14 cellular contexts compared by ENCODE assay signal in genomic region chr19:5579286-5579685, GRCh38. TPM values are rescaled to one million over a fixed set of nuclear protein-coding genes. Genes with fewer than 3 reads are reported as not detected.
DNase-seq lines count a peak whose midpoint lies in the region; ATAC-seq and TF ChIP-seq lines count a peak whose summit lies in the region.
"Had no signal": no experiment of that assay in that cellular context is flagged by ENCODE, and none has a peak within 500 bp of the region (broad histone marks: within the 10 kb centered on the region; RNA-seq: fewer than 3 reads in every experiment).

No MANE protein-coding gene starts in this region.

- no peak overlapping the region for H3K4me3 ChIP-seq in A673 (ENCODE audit: low read depth, low read length, poor library complexity, severe bottlenecking)
- H3K4me3 ChIP-seq in HEK293 (ENCODE audit: low read depth, low read length) = no peak overlapping the region
- H3K4me3 ChIP-seq in neuronal stem cell (ENCODE audit: low read length in 2 of 2) = no peak overlapping the region
- H3K4me3 ChIP-seq: GM23338 had no signal

- H4K91ac ChIP-seq in neuronal stem cell (ENCODE audit: low read depth, low read length, poor library complexity) = no peak overlapping the region

- no peak overlapping the region for H2BK12ac ChIP-seq in neuronal stem cell (ENCODE audit: low read length)

- H3K9me3 ChIP-seq in A673 (ENCODE audit: low read depth, low read length, poor library complexity, severe bottlenecking) (no peaks in the 10 kb centered on the region), HEK293 (ENCODE audit: control insufficient read depth, insufficient read depth, low read depth, low read length) (no peaks in the 10 kb centered on the region), neuronal stem cell (replicated peaks in 1 of 2; ENCODE audit: control insufficient read depth in 2 of 2, insufficient read depth in 1 of 2, low read depth in 1 of 2, low read length in 2 of 2) (no peaks in the 10 kb centered on the region)
- H3K9me3 ChIP-seq: BE2C, Caco-2 had no signal

- no peaks in the 10 kb centered on the region for H3K27me3 Mint-ChIP-seq in central memory CD8-positive, alpha-beta T cell
- H3K27me3 Mint-ChIP-seq: CD4-positive, alpha-beta T cell had no signal

- DNase-seq in A673 (ENCODE audit: low spot score) = no peak
- no peak for DNase-seq in central memory CD8-positive, alpha-beta T cell (ENCODE audit: low spot score in 2 of 2)
- no peak for DNase-seq in neuronal stem cell (ENCODE audit: low spot score)
- no peak for DNase-seq in foreskin keratinocyte
- DNase-seq in NCI-H2107 (lab: John Stamatoyannopoulos, UW) = no peak
- no peak for DNase-seq in activated gamma-delta T cell treated with Interleukin-2 at 50 U/mL for 16 hours
- DNase-seq: ACHN; BE2C; Caco-2; CD4-positive, alpha-beta T cell had no signal

- H3K4me2 ChIP-seq in neuronal stem cell (ENCODE audit: insufficient read depth, low read length, poor library complexity, severe bottlenecking) = no peak overlapping the region
- H3K4me2 ChIP-seq: GM23338 had no signal

- H3K18ac ChIP-seq in neuronal stem cell (ENCODE audit: low read length) = no peak overlapping the region

- peak overlapping the region; percentile 39 for H3K27ac ChIP-seq in A673 (ENCODE audit: low read depth, low read length, poor library complexity, severe bottlenecking)
- no peak overlapping the region for H3K27ac ChIP-seq in HEK293 (ENCODE audit: extremely low read depth, low read depth, low read length)
- no peak overlapping the region for H3K27ac ChIP-seq in neuronal stem cell (replicated peaks; ENCODE audit: low read length)
- no peak overlapping the region for H3K27ac ChIP-seq in foreskin keratinocyte
- H3K27ac ChIP-seq: C4-2B had no signal

- no peak overlapping the region for H3K14ac ChIP-seq in neuronal stem cell (ENCODE audit: low read length)

- H3K27me3 ChIP-seq in A673 (replicated peaks; ENCODE audit: insufficient read depth, low read depth, low read length, poor library complexity) (no peaks in the 10 kb centered on the region), neuronal stem cell (ENCODE audit: control insufficient read depth in 3 of 3, insufficient read depth in 3 of 3, low read depth in 1 of 3, low read length in 3 of 3) (no peaks in the 10 kb centered on the region), foreskin keratinocyte (no peaks in the 10 kb centered on the region)
- H3K27me3 ChIP-seq: BE2C had no signal

- no peak overlapping the region for H2BK120ac ChIP-seq in neuronal stem cell (ENCODE audit: low read depth, low read length)

- H3K36me3 ChIP-seq in A673 (ENCODE audit: insufficient read depth, low read length, poor library complexity, severe bottlenecking) (no peaks in the 10 kb centered on the region), HEK293 (ENCODE audit: control insufficient read depth in 2 of 2, insufficient read depth in 1 of 2, low read length in 2 of 2) (peaks cover 0 to 17% of the 10 kb centered on the region in 2 experiments; a peak in 1 of 3 replicates), neuronal stem cell (replicated peaks in 1 of 2; ENCODE audit: control insufficient read depth in 2 of 2, insufficient read depth in 2 of 2, low read length in 2 of 2) (peaks cover 5 to 22% of the 10 kb centered on the region in 2 donors)
- H3K36me3 ChIP-seq: BE2C had no signal

- no CpG with 5 or more reads among the region's 6 CpGs for WGBS in neuronal stem cell (ENCODE audit: extremely low coverage in 2 of 2, insufficient read length in 2 of 2, insufficient replicate concordance in 1 of 2), 2 donors

- no peak for ATAC-seq in central memory CD8-positive, alpha-beta T cell (replicated peaks; ENCODE audit: extremely low read depth, poor library complexity, severe bottlenecking)
- no peak for ATAC-seq in foreskin keratinocyte

- H3K9me3 Mint-ChIP-seq in central memory CD8-positive, alpha-beta T cell = no peaks in the 10 kb centered on the region
- H3K9me3 Mint-ChIP-seq: CD4-positive, alpha-beta T cell; GM23338 had no signal

- H4K8ac ChIP-seq in neuronal stem cell (ENCODE audit: low read depth, low read length) = no peak overlapping the region

- TF ChIP-seq CTCF in A673 (conservative IDR thresholded peaks at IDR 0.05; ENCODE audit: low read depth, low read length) (no peak), HEK293 (tag by site-specific recombination; IDR thresholded peaks at IDR 0.05) (no peak), foreskin keratinocyte (conservative IDR thresholded peaks at IDR 0.05) (no peak)

- H3K36me3 Mint-ChIP-seq in central memory CD8-positive, alpha-beta T cell (ENCODE audit: insufficient read depth) = peaks cover 10% of the 10 kb centered on the region

- CTCF ChIA-PET in A673 (lab: Charles Lee) (no interaction called here), HEK293 (lab: Yijun Ruan, JAX) (interaction anchor here (0.6 to 2.9 kb wide), 5 partner anchors 19 to 130 kb away, joined by 3 to 20 read pairs (median 3); no protein-coding TSS in a partner anchor)

- intact Hi-C loops in A673 (cut with micrococcal nuclease; ENCODE audit: unreplicated experiment) = loop anchor here (5.0 to 10.0 kb wide), 2 partner anchors 204 to 542 kb away; no protein-coding TSS in a partner anchor

- no peaks in the 10 kb centered on the region for H3K79me1 ChIP-seq in neuronal stem cell (ENCODE audit: low read depth, low read length)

- BruUV-seq in A673 (replicated peaks; lab: Mats Ljungman, UMichigan) = no TSS peak

- no peak overlapping the region for H3K4ac ChIP-seq in neuronal stem cell (ENCODE audit: low read length)

- H3K23ac ChIP-seq in neuronal stem cell (ENCODE audit: low read depth, low read length, poor library complexity) = no peak overlapping the region

- H3K27ac Mint-ChIP-seq in central memory CD8-positive, alpha-beta T cell (ENCODE audit: low read depth) = peak overlapping the region; percentile 35
- H3K27ac Mint-ChIP-seq: CD4-positive, alpha-beta T cell; GM23338 had no signal

- no peak overlapping the region for H3K9ac ChIP-seq in neuronal stem cell (ENCODE audit: low read depth, low read length, poor library complexity)

- H2AFZ ChIP-seq in neuronal stem cell (ENCODE audit: low read length) = no peak overlapping the region
- H2AFZ ChIP-seq: GM23338 had no signal

- peak overlapping the region; percentile 5 for H2BK5ac ChIP-seq in neuronal stem cell (ENCODE audit: low read length)

- POLR2A ChIA-PET in A673 (lab: Charles Lee; ENCODE audit: low non-redundant PET) = no interaction called here
- POLR2A ChIA-PET in HEK293 (lab: Yijun Ruan, JAX) = no interaction called here

- H3K4me1 Mint-ChIP-seq in central memory CD8-positive, alpha-beta T cell = peaks cover 12% of the 10 kb centered on the region

- H3K4me3 Mint-ChIP-seq in central memory CD8-positive, alpha-beta T cell = no peak overlapping the region
- H3K4me3 Mint-ChIP-seq: CD4-positive, alpha-beta T cell; GM23338 had no signal

- peak overlapping the region; percentile 94 for H2AK5ac ChIP-seq in neuronal stem cell (ENCODE audit: low read depth, low read length)

- peak overlapping the region; percentile 38 for H2BK15ac ChIP-seq in neuronal stem cell (ENCODE audit: low read length)

- peaks cover 9% of the 10 kb centered on the region for H3K4me1 ChIP-seq in A673 (ENCODE audit: insufficient read depth, low read length, poor library complexity, severe bottlenecking)
- peaks cover 6% of the 10 kb centered on the region; the same call in 1 of the 2 replicates for H3K4me1 ChIP-seq in HEK293 (ENCODE audit: control insufficient read depth, insufficient read depth, low read length)
- peaks cover 2 to 8% of the 10 kb centered on the region in 2 donors for H3K4me1 ChIP-seq in neuronal stem cell (ENCODE audit: control insufficient read depth in 2 of 2, insufficient read depth in 1 of 2, low read depth in 1 of 2, low read length in 2 of 2)
- H3K4me1 ChIP-seq in foreskin keratinocyte = peaks cover 7% of the 10 kb centered on the region
- H3K4me1 ChIP-seq: BE2C had no signal

TF ChIP-seq in HEK293, 187 proteins besides CTCF, POLR2A, EP300 and RAD21:
- TF ChIP-seq ZNF157 (tag by site-specific recombination; IDR thresholded peaks at IDR 0.05) (no peak), ZNF2 (tag by site-specific recombination; IDR thresholded peaks at IDR 0.05) (no peak), ZNF426 (tag by site-specific recombination; IDR thresholded peaks at IDR 0.05) (no peak), MZF1 (tag by site-specific recombination; IDR thresholded peaks at IDR 0.05; ENCODE audit: borderline replicate concordance) (no peak), ZNF146 (tag by site-specific recombination; IDR thresholded peaks at IDR 0.05) (no peak), ZNF561 (tag by site-specific recombination; IDR thresholded peaks at IDR 0.05; ENCODE audit: borderline replicate concordance) (no peak), ZNF677 (tag by site-specific recombination; IDR thresholded peaks at IDR 0.05) (no peak), ZNF596 (tag by site-specific recombination; IDR thresholded peaks at IDR 0.05) (no peak)
- TF ChIP-seq, protein P1, sequence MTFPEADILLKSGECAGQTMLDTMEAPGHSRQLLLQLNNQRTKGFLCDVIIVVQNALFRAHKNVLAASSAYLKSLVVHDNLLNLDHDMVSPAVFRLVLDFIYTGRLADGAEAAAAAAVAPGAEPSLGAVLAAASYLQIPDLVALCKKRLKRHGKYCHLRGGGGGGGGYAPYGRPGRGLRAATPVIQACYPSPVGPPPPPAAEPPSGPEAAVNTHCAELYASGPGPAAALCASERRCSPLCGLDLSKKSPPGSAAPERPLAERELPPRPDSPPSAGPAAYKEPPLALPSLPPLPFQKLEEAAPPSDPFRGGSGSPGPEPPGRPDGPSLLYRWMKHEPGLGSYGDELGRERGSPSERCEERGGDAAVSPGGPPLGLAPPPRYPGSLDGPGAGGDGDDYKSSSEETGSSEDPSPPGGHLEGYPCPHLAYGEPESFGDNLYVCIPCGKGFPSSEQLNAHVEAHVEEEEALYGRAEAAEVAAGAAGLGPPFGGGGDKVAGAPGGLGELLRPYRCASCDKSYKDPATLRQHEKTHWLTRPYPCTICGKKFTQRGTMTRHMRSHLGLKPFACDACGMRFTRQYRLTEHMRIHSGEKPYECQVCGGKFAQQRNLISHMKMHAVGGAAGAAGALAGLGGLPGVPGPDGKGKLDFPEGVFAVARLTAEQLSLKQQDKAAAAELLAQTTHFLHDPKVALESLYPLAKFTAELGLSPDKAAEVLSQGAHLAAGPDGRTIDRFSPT (tag by site-specific recombination; IDR thresholded peaks at IDR 0.05) = peak; percentile 47; the same call in 1 of the 2 replicates

RNA-seq across cellular contexts. Expression of gene TINCR, which starts 11.5 kb away (rescaled TPM):
- 0.34 and 0.90 TPM in 2 replicates for total RNA-seq in A673 (2021)
- 7.6 TPM for polyA plus RNA-seq in neuronal stem cell (2013, experiment 1 of 2)
- 8.0 TPM for polyA plus RNA-seq in neuronal stem cell (2013, experiment 2 of 2)
- 0.46 and 1.1 TPM in 2 replicates for total RNA-seq in foreskin keratinocyte
- 1.0 and 1.1 TPM in 2 replicates for polyA plus RNA-seq in foreskin keratinocyte
- total RNA-seq: HT-29 had no signal

RNA-seq across cellular contexts. Expression of gene SAFB2, which starts 43.3 kb away (rescaled TPM):
- total RNA-seq in A673 (2021) (124 and 153 TPM in 2 replicates), foreskin keratinocyte (25.1 and 32.8 TPM in 2 replicates)
- 32.8 TPM for polyA plus RNA-seq in neuronal stem cell (2013, experiment 1 of 2)
- 33.4 TPM for polyA plus RNA-seq in neuronal stem cell (2013, experiment 2 of 2)
- polyA plus RNA-seq in foreskin keratinocyte = 27.3 and 30.9 TPM in 2 replicates

RNA-seq across cellular contexts. Expression of gene SAFB, which starts 43.6 kb away (rescaled TPM):
- 158 and 171 TPM in 2 replicates for total RNA-seq in A673 (2021)
- polyA plus RNA-seq in neuronal stem cell (2013, experiment 1 of 2) = 64.3 TPM
- polyA plus RNA-seq in neuronal stem cell (2013, experiment 2 of 2) = 62.1 TPM
- 50.4 and 71.0 TPM in 2 replicates for total RNA-seq in foreskin keratinocyte
- 43.0 and 53.5 TPM in 2 replicates for polyA plus RNA-seq in foreskin keratinocyte
